Comparison of ENCODE assay signal across 8 cellular contexts in the genomic region with DNA sequence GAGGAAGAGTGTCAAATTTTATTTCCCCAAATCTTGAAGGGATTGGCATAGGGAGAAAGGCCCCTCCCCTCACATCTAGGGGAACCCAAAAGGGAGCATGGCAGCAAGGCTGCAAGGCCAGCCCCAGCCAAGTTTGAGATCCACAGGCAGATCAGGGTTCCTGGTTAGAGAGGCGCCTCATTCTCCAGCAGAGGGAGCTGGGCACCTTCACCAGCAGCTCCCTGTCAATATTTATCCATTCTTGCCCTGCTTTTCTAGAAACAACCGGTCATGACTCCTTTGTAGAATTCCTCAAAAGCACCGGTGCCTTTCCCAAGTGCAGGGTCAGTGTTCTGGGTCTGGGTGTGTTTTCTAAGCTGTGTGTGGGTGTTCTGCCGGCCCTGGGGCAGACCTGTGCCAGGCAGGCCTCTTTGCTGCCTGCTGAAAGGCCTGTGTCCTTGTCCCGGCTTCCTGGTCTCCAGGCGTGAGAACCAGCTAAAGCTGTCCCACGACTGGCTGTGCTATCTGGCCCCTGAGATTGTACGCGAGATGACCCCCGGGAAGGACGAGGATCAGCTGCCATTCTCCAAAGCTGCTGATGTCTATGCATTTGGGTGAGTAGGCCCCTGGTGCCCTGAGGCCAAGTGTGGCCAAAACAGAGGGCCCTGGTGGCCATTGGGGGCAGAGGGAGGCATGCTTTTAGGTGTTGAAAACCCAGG. TPM values are rescaled to one million over a fixed set of nuclear protein-coding genes. Genes with fewer than 3 reads are reported as not detected.
DNase-seq lines count a peak whose midpoint lies in the region; ATAC-seq and TF ChIP-seq lines count a peak whose summit lies in the region.

No MANE protein-coding gene starts in this region.

- no peak overlapping the region for H3K4me3 Mint-ChIP-seq in CD14-positive monocyte

- H3K9me3 Mint-ChIP-seq in CD14-positive monocyte = no peaks in the 10 kb centered on the region

- H3K27me3 ChIP-seq in WERI-Rb-1 (ENCODE audit: insufficient read depth, low read depth, severe bottlenecking) (no peaks in the 10 kb centered on the region), right cardiac atrium (ENCODE audit: control insufficient read depth, insufficient read depth) (no peaks in the 10 kb centered on the region), ascending aorta (no peaks in the 10 kb centered on the region)

- peak; percentile 53 to 61 for ATAC-seq in right cardiac atrium
- ATAC-seq in HG03571 (IDR thresholded peaks at IDR 0.05; ENCODE audit: unreplicated experiment) = no peak

- peaks cover 88 to 95% of the 10 kb centered on the region in 2 donors for H3K36me3 Mint-ChIP-seq in CD14-positive monocyte

- peak overlapping the region in 2 of 7 donors; percentile 46 to 80 for H3K27ac Mint-ChIP-seq in CD14-positive monocyte

- TF ChIP-seq CTCF in CD14-positive monocyte (IDR thresholded peaks at IDR 0.05) = peak; percentile 32
- TF ChIP-seq CTCF in HFF-Myc (IDR thresholded peaks at IDR 0.05; ENCODE audit: low read depth, low read length, missing control alignments) = peak; percentile 69
- TF ChIP-seq CTCF in WERI-Rb-1 (IDR thresholded peaks at IDR 0.05; ENCODE audit: low read depth, low read length) = peak; percentile 73
- TF ChIP-seq CTCF in ascending aorta (IDR thresholded peaks at IDR 0.05) = peak in 1 of 3 experiments; percentile 28

- no peak overlapping the region for H3K4me3 ChIP-seq in HFF-Myc (replicated peaks; ENCODE audit: low read depth, low read length)
- no peak overlapping the region for H3K4me3 ChIP-seq in WERI-Rb-1 (ENCODE audit: low read depth, low read length)
- H3K4me3 ChIP-seq in right cardiac atrium (ENCODE audit: low read length) = no peak overlapping the region
- H3K4me3 ChIP-seq in ascending aorta = no peak overlapping the region

- intact Hi-C loops in CD14-positive monocyte (cut with micrococcal nuclease) (no loop called here), right cardiac atrium (cut with DNase I) (loop anchor here (2.0 to 10.0 kb wide), 4 partner anchors 38 to 375 kb away; no protein-coding TSS in a partner anchor), ascending aorta (cut with DNase I) (loop anchor here (10.0 kb wide), 1 partner anchor 285 kb away; the partner anchor contains the start of gene LYRM9)

- 74% methylated on average over 11 of the region's 11 CpGs for WGBS in right cardiac atrium

- DNase-seq in CD14-positive monocyte (ENCODE audit: low spot score) = no peak
- peak; percentile 11 for DNase-seq in HFF-Myc (ENCODE audit: extremely low read depth, low read depth)
- DNase-seq in WERI-Rb-1 = peak; percentile 33
- peak in 2 of 3 donors; percentile 67 to 69 for DNase-seq in right cardiac atrium
- DNase-seq in superior temporal gyrus (ENCODE audit: extremely low spot score) = peak; percentile 72
- DNase-seq in stimulated activated CD8-positive, alpha-beta memory T cell treated with anti-CD3 and anti-CD28 coated beads, Interleukin-4, amount 100 ng/mL, for 48 hours = no peak
- DNase-seq in ascending aorta (ENCODE audit: low spot score in 2 of 2) = no peak

- peaks cover 0 to 2% (median 2%) of the 10 kb centered on the region in 3 donors for H3K27me3 Mint-ChIP-seq in CD14-positive monocyte (ENCODE audit: low read depth in 3 of 3)

- no peaks in the 10 kb centered on the region for H3K9me3 ChIP-seq in WERI-Rb-1 (ENCODE audit: severe bottlenecking)
- no peaks in the 10 kb centered on the region for H3K9me3 ChIP-seq in right cardiac atrium (ENCODE audit: control insufficient read depth, low read length)
- H3K9me3 ChIP-seq in ascending aorta = no peaks in the 10 kb centered on the region

- H3K4me1 Mint-ChIP-seq in CD14-positive monocyte = no peaks in the 10 kb centered on the region

- H3K4me1 ChIP-seq in right cardiac atrium (ENCODE audit: control insufficient read depth, insufficient read depth, low read length) = no peaks in the 10 kb centered on the region
- H3K4me1 ChIP-seq in ascending aorta = no peaks in the 10 kb centered on the region

- H3K36me3 ChIP-seq in WERI-Rb-1 (peaks cover 89% of the 10 kb centered on the region), ascending aorta (peaks cover 62 to 77% of the 10 kb centered on the region in 2 donors)

- H3K27ac ChIP-seq in WERI-Rb-1 = no peak overlapping the region
- no peak overlapping the region for H3K27ac ChIP-seq in right cardiac atrium (ENCODE audit: low read length)
- H3K27ac ChIP-seq in ascending aorta = no peak overlapping the region

RNA-seq across cellular contexts. Expression of gene LGALS9, which starts 21.2 kb away (rescaled TPM):
- polyA plus RNA-seq in CD14-positive monocyte = 100 to 1,000 TPM; 149 TPM
- total RNA-seq in right cardiac atrium = 10 to 100 TPM in 3 of 4 donors, 1 to 10 TPM in 1; 8.9 to 30.5 (median 22.9) TPM
- polyA plus RNA-seq in right cardiac atrium = 13.8 TPM
- 34.3 TPM for total RNA-seq in ascending aorta

Comparison
In these comparisons a context has a peak if more than half of its experiments do, and no peak if none do; other contexts are left out.
1. DNase-seq: peak in HFF-Myc (single experiment), WERI-Rb-1 (single experiment), right cardiac atrium (2 of 3) and superior temporal gyrus (single experiment); none in CD14-positive monocyte (single experiment), stimulated activated CD8-positive, alpha-beta memory T cell treated with anti-CD3 and anti-CD28 coated beads, Interleukin-4, amount 100 ng/mL, for 48 hours (single experiment) and ascending aorta (0 of 2).
2. intact Hi-C loops: an anchor here in right cardiac atrium (2.0 to 10.0 kb wide) and ascending aorta (10.0 kb wide); none called in CD14-positive monocyte.